8 cellular contexts compared by ENCODE assay signal in the genomic region with DNA sequence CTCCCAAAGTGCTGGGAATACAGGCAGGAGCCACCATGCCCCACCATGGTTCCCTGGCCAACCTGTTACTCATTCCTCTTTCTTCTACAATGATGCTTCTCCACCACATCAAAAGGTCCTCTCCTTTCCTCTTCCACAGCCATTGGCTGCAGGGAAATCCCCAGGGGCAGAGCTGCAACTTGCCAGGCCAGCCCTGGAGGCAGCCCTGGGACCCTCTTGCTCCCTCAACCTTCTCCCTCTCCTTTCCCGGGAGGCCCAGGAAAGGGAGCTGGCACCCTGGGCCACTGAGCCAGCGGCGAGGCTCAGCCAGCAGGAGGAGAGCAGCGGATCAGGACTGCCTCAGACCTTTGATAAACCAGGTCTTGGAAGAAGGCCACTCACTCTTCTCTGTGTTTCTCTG. TPM values are rescaled to one million over a fixed set of nuclear protein-coding genes. Genes with fewer than 3 reads are reported as not detected.
DNase-seq lines count a peak whose midpoint lies in the region; ATAC-seq and TF ChIP-seq lines count a peak whose summit lies in the region.
"Not testable (repeated sequence)": the region's sequence is repeated elsewhere in the genome, so short reads cannot be mapped to it uniquely, and the experiment has no call there.

No MANE protein-coding gene starts in this region.

- TF ChIP-seq CTCF in GM06990 (IDR thresholded peaks at IDR 0.05; ENCODE audit: insufficient read depth, low read length, poor library complexity, severe bottlenecking), result not testable (repeated sequence)

- peaks cover 38% of the 10 kb centered on the region for H3K4me1 ChIP-seq in Karpas-422 (ENCODE audit: low read length)

- peaks cover 34% of the 10 kb centered on the region for H3K4me1 Mint-ChIP-seq in T-helper 17 cell
- H3K4me1 Mint-ChIP-seq in activated T-cell treated with anti-CD3 and anti-CD28 coated beads, Interleukin-2, amount 50 U/mL, for 4 hours (ENCODE audit: low read depth), result peaks cover 41% of the 10 kb centered on the region
- H3K4me1 Mint-ChIP-seq in central memory CD8-positive, alpha-beta T cell, result peaks cover 46% of the 10 kb centered on the region
- peaks cover 27 to 47% (median 42%) of the 10 kb centered on the region in 3 donors for H3K4me1 Mint-ChIP-seq in naive B cell

- H3K4me3 Mint-ChIP-seq in T-helper 17 cell (peak overlapping the region; percentile 79), naive B cell (peak overlapping the region; percentile 6 to 92 (median 77))
- peak overlapping the region; percentile 74 for H3K4me3 Mint-ChIP-seq in activated T-cell treated with anti-CD3 and anti-CD28 coated beads, Interleukin-2, amount 50 U/mL, for 4 hours
- peak overlapping the region; percentile 73 for H3K4me3 Mint-ChIP-seq in central memory CD8-positive, alpha-beta T cell

- not testable (repeated sequence) for H3K9me3 ChIP-seq in Karpas-422 (ENCODE audit: low read length); T-helper 17 cell (ENCODE audit: control insufficient read depth, low read length, poor library complexity, severe bottlenecking)

- not testable (repeated sequence) for H3K79me2 ChIP-seq in Karpas-422 (ENCODE audit: low read length)

- not testable (repeated sequence) for H3K27me3 Mint-ChIP-seq in T-helper 17 cell; activated T-cell treated with anti-CD3 and anti-CD28 coated beads, Interleukin-2, amount 50 U/mL, for 4 hours (ENCODE audit: low read depth); central memory CD8-positive, alpha-beta T cell; naive B cell

- not testable (repeated sequence) for H3K4me3 ChIP-seq in GM06990 (replicated peaks; ENCODE audit: low read depth, low read length)
- peak overlapping the region; percentile 67 for H3K4me3 ChIP-seq in Karpas-422 (ENCODE audit: low read length)

- H3K27ac Mint-ChIP-seq in T-helper 17 cell (peak overlapping the region; percentile 91), naive B cell (peak overlapping the region; percentile 69 to 96 (median 92))
- H3K27ac Mint-ChIP-seq in central memory CD8-positive, alpha-beta T cell (ENCODE audit: low read depth), result peak overlapping the region; percentile 92

- not testable (repeated sequence) for H3K36me3 ChIP-seq in GM06990 (ENCODE audit: control insufficient read depth, insufficient read depth, low read length); Karpas-422 (ENCODE audit: insufficient read depth, low read length)

- not testable (repeated sequence) for H2AFZ ChIP-seq in Karpas-422 (ENCODE audit: low read length)

- not testable (repeated sequence) for H3K9me2 ChIP-seq in Karpas-422 (replicated peaks; ENCODE audit: insufficient read depth, low read length)

- peak; percentile 25 for DNase-seq in GM06990 (ENCODE audit: extremely low read depth, insufficient read length)
- not testable (repeated sequence) for DNase-seq in Karpas-422; T-helper 17 cell; activated T-cell treated with anti-CD3 and anti-CD28 coated beads, Interleukin-2, amount 50 U/mL, for 4 hours; central memory CD8-positive, alpha-beta T cell (ENCODE audit: low spot score in 2 of 2); naive B cell
- DNase-seq in stimulated activated naive CD8-positive, alpha-beta T cell treated with anti-CD3 and anti-CD28 coated beads, Interleukin-15, Interleukin-2, amounts not matched to agents 100 U/mL and 50 U/mL, for 24 hours, result peak; percentile 32

- not testable (repeated sequence) for H3K36me3 Mint-ChIP-seq in T-helper 17 cell (ENCODE audit: low read depth); activated T-cell treated with anti-CD3 and anti-CD28 coated beads, Interleukin-2, amount 50 U/mL, for 4 hours (ENCODE audit: insufficient read depth); central memory CD8-positive, alpha-beta T cell (ENCODE audit: insufficient read depth); naive B cell

- H3K9me3 Mint-ChIP-seq in activated T-cell treated with anti-CD3 and anti-CD28 coated beads, Interleukin-2, amount 50 U/mL, for 4 hours; central memory CD8-positive, alpha-beta T cell; naive B cell: not testable (repeated sequence)

- peak overlapping the region; percentile 81 for H3K9ac ChIP-seq in Karpas-422 (ENCODE audit: low read length)

- peak overlapping the region; percentile 99 for H3K27ac ChIP-seq in Karpas-422 (ENCODE audit: low read length)

- not testable (repeated sequence) for H4K20me1 ChIP-seq in Karpas-422 (ENCODE audit: insufficient read depth, low read depth, low read length)

- peak overlapping the region; percentile 91 for H3K4me2 ChIP-seq in Karpas-422 (ENCODE audit: low read depth, low read length, poor library complexity, severe bottlenecking)

- not testable (repeated sequence) for H3K27me3 ChIP-seq in GM06990 (replicated peaks; ENCODE audit: control insufficient read depth, insufficient read depth, low read length); Karpas-422 (ENCODE audit: low read length)

- ATAC-seq in HG02678 (IDR thresholded peaks at IDR 0.05; ENCODE audit: unreplicated experiment), result peak; percentile 12
- ATAC-seq in T-helper 17 cell, result peak; percentile 26
- peak; percentile 47 to 54 for ATAC-seq in activated T-cell treated with anti-CD3 and anti-CD28 coated beads, Interleukin-2, amount 50 U/mL, for 4 hours
- ATAC-seq in central memory CD8-positive, alpha-beta T cell (replicated peaks; ENCODE audit: extremely low read depth, poor library complexity, severe bottlenecking); naive B cell (ENCODE audit: low read depth in 2 of 2): not testable (repeated sequence)
- ATAC-seq in stimulated activated naive CD8-positive, alpha-beta T cell treated with anti-CD3 and anti-CD28 coated beads, Interleukin-15, Interleukin-2, amounts not matched to agents 100 U/mL and 50 U/mL, for 24 hours, result peak; percentile 68

RNA-seq across cellular contexts. Expression of gene KPNA2, which starts 51.1 kb away (rescaled TPM):
- 144 and 170 TPM in 2 replicates for total RNA-seq in Karpas-422 (2014; rRNA removed; shearing (Covaris generic); ENCODE audit: low replicate concordance)
- total RNA-seq in T-helper 17 cell, result 10 to 100 TPM; 65.2 to 83.6 TPM
- 100 to 1,000 TPM; 139 to 140 (median 139) TPM for total RNA-seq in activated T-cell treated with anti-CD3 and anti-CD28 coated beads, Interleukin-2, amount 50 U/mL, for 4 hours
- polyA plus RNA-seq in naive B cell (ENCODE audit: low read depth in 6 of 6), result 10 to 100 TPM; 24.2 to 59.9 (median 30.2) TPM
